Comparison of ENCODE assay signal across 25 cellular contexts in the genomic region with DNA sequence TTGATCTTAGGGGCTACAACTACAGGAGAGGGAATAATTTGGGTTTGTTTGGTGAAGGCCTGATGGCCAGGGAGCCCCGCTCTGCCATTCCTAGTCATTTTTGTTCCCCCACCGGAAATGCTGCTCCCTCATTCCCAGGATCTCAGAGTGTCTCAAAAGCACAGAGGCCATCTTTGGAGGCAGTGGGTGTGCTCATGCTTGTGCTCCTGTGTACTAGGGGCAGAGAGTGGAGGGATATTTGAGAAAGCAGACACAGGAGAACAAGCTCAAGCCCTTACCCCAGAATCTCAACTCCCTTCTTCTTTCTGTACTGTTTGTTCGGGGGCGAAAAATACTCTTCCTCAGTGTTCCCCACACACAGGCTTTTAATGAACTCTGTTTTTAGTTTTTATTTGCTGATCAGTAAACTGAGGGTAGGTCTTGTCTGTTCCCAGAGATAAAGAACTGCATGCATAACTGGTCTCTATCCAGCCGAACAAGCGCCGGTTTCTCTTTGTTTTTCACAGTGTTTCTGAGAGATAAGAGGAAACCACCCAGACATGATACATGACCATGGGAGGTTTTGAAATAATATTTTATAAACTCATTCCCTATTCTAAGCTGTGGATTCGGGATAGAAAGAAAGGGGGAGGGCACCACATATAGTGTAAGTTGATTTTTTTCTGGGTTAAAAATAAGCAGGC. TPM values are rescaled to one million over a fixed set of nuclear protein-coding genes. Genes with fewer than 3 reads are reported as not detected.
"Had no signal": no experiment of that assay in that cellular context is flagged by ENCODE, and none has a peak within 500 bp of the region (broad histone marks: within the 10 kb centered on the region; RNA-seq: fewer than 3 reads in every experiment).

No MANE protein-coding gene starts in this region.

- H3K36me3 Mint-ChIP-seq: activated naive CD8-positive, alpha-beta T cell; mesothelial cell of epicardium; naive B cell had no signal

- H3K9me3 Mint-ChIP-seq: T-helper 1 cell treated with Interleukin-12 subunit alpha and Interleukin-12 subunit beta and Interleukin-4 antibody, amounts not matched to agents 30 μg/mL and 1 μg/mL, for 36 hours had no signal

- ATAC-seq: activated T-cell treated with anti-CD3 and anti-CD28 coated beads, Interleukin-2, amount 50 U/mL, for 72 hours; body of pancreas; gastrocnemius medialis had no signal

- H3K27ac Mint-ChIP-seq: activated naive CD8-positive, alpha-beta T cell; activated T-cell treated with anti-CD3 and anti-CD28 coated beads, Interleukin-2, amount 50 U/mL, for 72 hours; mesothelial cell of epicardium; naive B cell; T-helper 1 cell treated with Interleukin-12 subunit alpha and Interleukin-12 subunit beta and Interleukin-4 antibody, amounts not matched to agents 30 μg/mL and 1 μg/mL, for 36 hours had no signal

- H3K9me3 ChIP-seq: body of pancreas, gastrocnemius medialis, right atrium auricular region, testis had no signal

- H3K4me3 ChIP-seq: body of pancreas, gastrocnemius medialis, right atrium auricular region, smooth muscle cell, testis had no signal

- H3K27ac ChIP-seq: body of pancreas, gastrocnemius medialis, right atrium auricular region, testis had no signal

- H3K4me1 Mint-ChIP-seq: mesothelial cell of epicardium, naive B cell had no signal

- DNase-seq: activated CD4-positive, alpha-beta T cell treated with anti-CD3 and anti-CD28 coated beads for 4 hours; activated CD4-positive, alpha-beta T cell treated with anti-CD3 and anti-CD28 coated beads, Interleukin-2, amount 50 U/mL, for 4 hours; activated effector memory CD4-positive, alpha-beta T cell treated with Interleukin-2 at 50 U/mL for 16 hours; activated naive CD4-positive, alpha-beta T cell treated with Interleukin-2 at 50 U/mL for 16 hours; activated T-cell treated with anti-CD3 and anti-CD28 coated beads for 4 hours; activated T-cell treated with anti-CD3 and anti-CD28 coated beads, Interleukin-2, amount 50 U/mL, for 72 hours; anterior cingulate cortex; body of pancreas; effector CD8-positive, alpha-beta T cell; gastrocnemius medialis; head of caudate nucleus; naive B cell; occipital lobe; stimulated activated CD4-positive, alpha-beta T cell treated with anti-CD3 and anti-CD28 coated beads, Interleukin-15, amount 100 ng/mL, for 24 hours; stimulated activated CD4-positive, alpha-beta T cell treated with anti-CD3 and anti-CD28 coated beads, Interleukin-2, amount 100 ng/mL, for 24 hours; stimulated activated naive CD4-positive, alpha-beta T cell; SW 1271; T-helper 9 cell; testis; trophoblast cell had no signal

- H3K27me3 ChIP-seq: body of pancreas, gastrocnemius medialis, right atrium auricular region, testis had no signal

- H3K4me3 Mint-ChIP-seq: activated naive CD8-positive, alpha-beta T cell; activated T-cell treated with anti-CD3 and anti-CD28 coated beads, Interleukin-2, amount 50 U/mL, for 72 hours; mesothelial cell of epicardium; T-helper 1 cell treated with Interleukin-12 subunit alpha and Interleukin-12 subunit beta and Interleukin-4 antibody, amounts not matched to agents 30 μg/mL and 1 μg/mL, for 36 hours had no signal

- H3K27me3 Mint-ChIP-seq: activated naive CD8-positive, alpha-beta T cell had no signal

- H3K36me3 ChIP-seq: gastrocnemius medialis, right atrium auricular region had no signal

RNA-seq across cellular contexts. Expression of gene XK, which starts 32.9 kb away (rescaled TPM):
- total RNA-seq: activated T-cell treated with anti-CD3 and anti-CD28 coated beads, Interleukin-2, amount 50 U/mL, for 72 hours had no signal
